9 cellular contexts compared by ENCODE assay signal in the genomic region with DNA sequence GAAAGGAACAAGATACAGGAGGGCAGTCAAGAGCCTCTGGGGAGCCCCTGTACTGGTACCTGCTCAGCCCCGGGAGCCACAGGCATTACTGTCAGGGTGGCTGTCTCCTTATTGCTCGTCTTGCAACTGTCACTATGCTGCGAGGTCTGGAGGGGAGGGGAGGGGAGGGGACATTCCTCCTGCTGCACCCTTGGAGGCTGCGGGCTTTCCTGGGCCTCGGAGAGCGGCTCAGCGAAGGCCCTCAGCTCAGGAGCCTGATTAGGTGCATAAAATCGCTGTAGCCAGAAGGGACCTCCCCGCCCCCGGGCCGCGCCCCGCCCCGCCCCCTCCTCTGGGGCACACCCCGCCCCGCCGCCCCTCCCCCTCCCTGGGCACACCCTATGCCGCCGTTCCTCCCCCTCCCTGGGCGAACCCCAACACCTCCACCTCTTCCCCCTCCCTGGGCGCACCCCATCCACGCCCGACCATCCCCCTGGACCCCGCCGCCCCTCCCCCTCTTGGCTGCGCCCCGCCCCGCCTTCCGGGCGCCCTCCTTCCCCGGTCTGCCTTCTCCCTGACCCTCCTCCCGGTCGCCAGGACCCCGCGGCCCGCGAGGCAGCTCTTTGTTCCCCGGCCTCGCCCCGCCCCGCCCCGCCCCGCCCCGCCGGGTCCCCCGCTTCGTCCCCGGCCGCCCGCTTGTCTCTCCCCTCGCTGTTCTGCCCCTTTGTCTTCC. TPM values are rescaled to one million over a fixed set of nuclear protein-coding genes. Genes with fewer than 3 reads are reported as not detected.
DNase-seq lines count a peak whose midpoint lies in the region; ATAC-seq and TF ChIP-seq lines count a peak whose summit lies in the region.
"Had no signal": no experiment of that assay in that cellular context is flagged by ENCODE, and none has a peak within 500 bp of the region (broad histone marks: within the 10 kb centered on the region; RNA-seq: fewer than 3 reads in every experiment).

No MANE protein-coding gene starts in this region.

- no peaks in the 10 kb centered on the region for H3K36me3 Mint-ChIP-seq in activated CD4-positive, alpha-beta T cell treated with anti-CD3 and anti-CD28 coated beads, Interleukin-2, amount 10 ng/mL, durations not matched to agents 7 days and 5 days (ENCODE audit: low read depth)
- no peaks in the 10 kb centered on the region for H3K36me3 Mint-ChIP-seq in stimulated activated naive CD8-positive, alpha-beta T cell treated with anti-CD3 and anti-CD28 coated beads, Interleukin-15, Interleukin-2, amounts not matched to agents 100 ng/mL and 50 ng/mL, for 24 hours (ENCODE audit: low read depth)

- peaks cover 19% of the 10 kb centered on the region for H3K27me3 Mint-ChIP-seq in activated CD4-positive, alpha-beta T cell treated with anti-CD3 and anti-CD28 coated beads, Interleukin-2, amount 10 ng/mL, durations not matched to agents 7 days and 5 days
- no peaks in the 10 kb centered on the region for H3K27me3 Mint-ChIP-seq in stimulated activated naive CD8-positive, alpha-beta T cell treated with anti-CD3 and anti-CD28 coated beads, Interleukin-15, Interleukin-2, amounts not matched to agents 100 ng/mL and 50 ng/mL, for 24 hours

- POLR2A ChIA-PET in activated CD4-positive, alpha-beta T cell treated with anti-CD3 and anti-CD28 coated beads, Interleukin-2, amount 10 ng/mL, durations not matched to agents 7 days and 5 days (lab: Charles Lee): no interaction called here

- CTCF ChIA-PET in activated CD4-positive, alpha-beta T cell treated with anti-CD3 and anti-CD28 coated beads, Interleukin-2, amount 10 ng/mL, durations not matched to agents 7 days and 5 days (lab: Charles Lee): interaction anchor here (1.4 kb wide), 1 partner anchor 9 kb away, joined by 4 read pairs; no protein-coding TSS in a partner anchor

- peak overlapping the region; percentile 78 for H3K4me3 Mint-ChIP-seq in activated CD4-positive, alpha-beta T cell treated with anti-CD3 and anti-CD28 coated beads, Interleukin-2, amount 10 ng/mL, durations not matched to agents 7 days and 5 days
- H3K4me3 Mint-ChIP-seq in stimulated activated naive CD8-positive, alpha-beta T cell treated with anti-CD3 and anti-CD28 coated beads, Interleukin-15, Interleukin-2, amounts not matched to agents 100 ng/mL and 50 ng/mL, for 24 hours: peak overlapping the region; percentile 75

- no peaks in the 10 kb centered on the region for H3K27me3 ChIP-seq in effector memory CD4-positive, alpha-beta T cell (replicated peaks; ENCODE audit: control insufficient read depth, insufficient read depth, low read length, poor library complexity, severe bottlenecking)

- TF ChIP-seq CTCF in mucosa of descending colon (IDR thresholded peaks at IDR 0.05): no peak

- H3K4me3 ChIP-seq in effector memory CD4-positive, alpha-beta T cell (ENCODE audit: insufficient read depth, low read depth, low read length, poor library complexity, severe bottlenecking): peak overlapping the region; percentile 9
- H3K4me3 ChIP-seq in mucosa of descending colon: no peak overlapping the region

- peaks cover 18% of the 10 kb centered on the region for H3K4me1 Mint-ChIP-seq in activated CD4-positive, alpha-beta T cell treated with anti-CD3 and anti-CD28 coated beads, Interleukin-2, amount 10 ng/mL, durations not matched to agents 7 days and 5 days
- peaks cover 17% of the 10 kb centered on the region for H3K4me1 Mint-ChIP-seq in stimulated activated naive CD8-positive, alpha-beta T cell treated with anti-CD3 and anti-CD28 coated beads, Interleukin-15, Interleukin-2, amounts not matched to agents 100 ng/mL and 50 ng/mL, for 24 hours (ENCODE audit: low read depth)

- no peak overlapping the region for H3K27ac ChIP-seq in effector memory CD4-positive, alpha-beta T cell (ENCODE audit: insufficient read depth, low read length, poor library complexity, severe bottlenecking)
- H3K27ac ChIP-seq: C4-2B had no signal

- intact Hi-C loops in mucosa of descending colon (cut with DNase I, micrococcal nuclease): no loop called here

- ATAC-seq in mucosa of descending colon: peak; percentile 75

- H3K9me3 Mint-ChIP-seq in activated CD4-positive, alpha-beta T cell treated with anti-CD3 and anti-CD28 coated beads, Interleukin-2, amount 10 ng/mL, durations not matched to agents 7 days and 5 days: no peaks in the 10 kb centered on the region
- no peaks in the 10 kb centered on the region for H3K9me3 Mint-ChIP-seq in stimulated activated naive CD8-positive, alpha-beta T cell treated with anti-CD3 and anti-CD28 coated beads, Interleukin-15, Interleukin-2, amounts not matched to agents 100 ng/mL and 50 ng/mL, for 24 hours

- peak overlapping the region; percentile 75 for H3K27ac Mint-ChIP-seq in activated CD4-positive, alpha-beta T cell treated with anti-CD3 and anti-CD28 coated beads, Interleukin-2, amount 10 ng/mL, durations not matched to agents 7 days and 5 days
- no peak overlapping the region for H3K27ac Mint-ChIP-seq in stimulated activated naive CD8-positive, alpha-beta T cell treated with anti-CD3 and anti-CD28 coated beads, Interleukin-15, Interleukin-2, amounts not matched to agents 100 ng/mL and 50 ng/mL, for 24 hours

- no peaks in the 10 kb centered on the region for H3K4me1 ChIP-seq in effector memory CD4-positive, alpha-beta T cell (ENCODE audit: control insufficient read depth, insufficient read depth, low read length, poor library complexity, severe bottlenecking)
- H3K4me1 ChIP-seq in mucosa of descending colon (ENCODE audit: low read depth): no peaks in the 10 kb centered on the region

- DNase-seq in NCI-H1436 (lab: John Stamatoyannopoulos, UW) (peak; percentile 52), NCI-H1436 treated with DMSO at 0.1 percent for 48 hours (lab: John Stamatoyannopoulos, UW) (no peak), mucosa of descending colon (peak; percentile 69 to 78 (median 70)), T1000 (lab: John Stamatoyannopoulos, UW) (no peak), NCI-H2081 treated with DMSO at 0.1 percent for 48 hours (lab: John Stamatoyannopoulos, UW) (no peak)
- DNase-seq in activated CD4-positive, alpha-beta T cell treated with anti-CD3 and anti-CD28 coated beads, Interleukin-2, amount 10 ng/mL, durations not matched to agents 7 days and 5 days: peak; percentile 58
- DNase-seq in effector memory CD4-positive, alpha-beta T cell: peak in 1 of 3 donors; percentile 6

- H3K9me3 ChIP-seq in effector memory CD4-positive, alpha-beta T cell (ENCODE audit: control insufficient read depth, low read length): no peaks in the 10 kb centered on the region
- no peaks in the 10 kb centered on the region for H3K9me3 ChIP-seq in mucosa of descending colon

- no peaks in the 10 kb centered on the region for H3K36me3 ChIP-seq in effector memory CD4-positive, alpha-beta T cell (ENCODE audit: control insufficient read depth, insufficient read depth, low read length)
- no peaks in the 10 kb centered on the region for H3K36me3 ChIP-seq in mucosa of descending colon (ENCODE audit: low read depth)

RNA-seq across cellular contexts. Expression of a gene that starts 35.5 kb away (rescaled TPM):
- under 1 TPM; 0.47 to 0.48 TPM for total RNA-seq in activated CD4-positive, alpha-beta T cell treated with anti-CD3 and anti-CD28 coated beads, Interleukin-2, amount 10 ng/mL, durations not matched to agents 7 days and 5 days
- 1 to 10 TPM; 1.3 to 3.7 (median 2.7) TPM for total RNA-seq in mucosa of descending colon

Comparison
In these comparisons a context has a peak if more than half of its experiments do, and no peak if none do; other contexts are left out.
1. DNase-seq: peak in NCI-H1436 (single experiment), activated CD4-positive, alpha-beta T cell treated with anti-CD3 and anti-CD28 coated beads, Interleukin-2, amount 10 ng/mL, durations not matched to agents 7 days and 5 days (single experiment) and mucosa of descending colon (3 of 3); none in NCI-H1436 treated with DMSO at 0.1 percent for 48 hours (single experiment), T1000 (single experiment) and NCI-H2081 treated with DMSO at 0.1 percent for 48 hours (single experiment).